ENCODE assay signal across 24 cellular contexts in the genomic region with DNA sequence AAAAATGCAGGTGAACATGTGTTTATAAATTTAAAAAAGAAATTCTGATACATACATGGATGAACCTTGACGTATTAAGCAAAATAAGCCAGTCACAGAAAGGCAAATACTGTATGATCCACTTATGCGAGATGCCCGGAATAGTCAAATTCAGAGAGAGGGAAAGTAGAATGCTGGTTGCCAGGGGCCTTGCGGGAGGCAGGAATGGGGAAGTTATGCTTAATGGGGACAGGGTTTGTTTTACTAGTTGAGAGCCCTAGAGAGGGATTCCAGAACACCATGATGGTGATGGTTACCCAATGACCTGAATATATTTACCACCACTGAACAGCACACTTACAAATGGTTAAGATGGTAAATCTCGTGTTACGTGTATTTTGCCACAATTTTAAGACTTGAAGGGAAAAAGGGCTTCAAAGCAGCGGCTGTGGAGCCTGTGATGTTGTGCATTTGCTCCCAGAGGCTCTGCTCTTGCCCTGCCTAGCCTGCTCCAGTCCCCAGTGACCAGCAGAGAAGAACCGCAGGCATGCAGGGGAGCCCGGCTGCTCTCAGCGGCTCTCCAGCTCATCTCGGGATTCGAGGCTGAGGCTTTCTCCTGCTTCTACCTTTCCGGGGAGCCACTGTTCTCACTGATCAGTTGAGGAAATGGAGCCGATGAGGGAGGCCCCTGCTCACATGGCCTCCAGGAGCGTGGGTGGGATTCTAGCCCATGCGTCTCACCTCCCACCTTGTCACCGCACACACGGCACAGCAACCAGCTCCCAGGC. TPM values are rescaled to one million over a fixed set of nuclear protein-coding genes. Genes with fewer than 3 reads are reported as not detected.
DNase-seq lines count a peak whose midpoint lies in the region; ATAC-seq and TF ChIP-seq lines count a peak whose summit lies in the region.
"Had no signal": no experiment of that assay in that cellular context is flagged by ENCODE, and none has a peak within 500 bp of the region (broad histone marks: within the 10 kb centered on the region; RNA-seq: fewer than 3 reads in every experiment).

No MANE protein-coding gene starts in this region.

- H2BK20ac ChIP-seq in H9 (ENCODE audit: low read depth, low read length, poor library complexity, severe bottlenecking): no peak overlapping the region

- H2BK15ac ChIP-seq in H9 (ENCODE audit: low read depth, low read length): no peak overlapping the region

- H3K14ac ChIP-seq in H9 (ENCODE audit: insufficient read depth, low read length): no peak overlapping the region

- no peak overlapping the region for H2BK120ac ChIP-seq in H9 (ENCODE audit: low read depth, low read length, poor library complexity, severe bottlenecking)

- H3T11ph ChIP-seq in H9 (ENCODE audit: low read length): no peak overlapping the region

- no peak overlapping the region for H4K5ac ChIP-seq in H9 (ENCODE audit: insufficient read length, low read depth, low read length)

- H3K18ac ChIP-seq in H9 (ENCODE audit: insufficient read length, low read depth, low read length): no peak overlapping the region

- H3K36me3 Mint-ChIP-seq in H9 (ENCODE audit: insufficient read depth in 1 of 3, low read depth in 3 of 3): peaks cover 6 to 26% (median 23%) of the 10 kb centered on the region in 3 experiments; a peak in 6 of 7 replicates
- peaks cover 23% of the 10 kb centered on the region for H3K36me3 Mint-ChIP-seq in neural progenitor cell

- no CpG with 5 or more reads among the region's 18 CpGs for WGBS in H9 (ENCODE audit: extremely low coverage, insufficient read length, low lambda C conversion rate)

- no peak overlapping the region for H3K27ac ChIP-seq in H9 (ENCODE audit: insufficient read length, low read depth, low read length)
- H3K27ac ChIP-seq in coronary artery: no peak overlapping the region
- peak overlapping the region; percentile 46 for H3K27ac ChIP-seq in neural progenitor cell
- H3K27ac ChIP-seq: adrenal gland, esophagus muscularis mucosa had no signal

- H3K4me2 ChIP-seq in H9 (ENCODE audit: insufficient read depth, insufficient read length, low read length): no peak overlapping the region
- H3K4me2 ChIP-seq in neural progenitor cell: no peak overlapping the region

- H3K9me3 ChIP-seq in H9 (ENCODE audit: control insufficient read depth, low read depth, low read length) (no peaks in the 10 kb centered on the region), neural progenitor cell (ENCODE audit: low read depth) (no peaks in the 10 kb centered on the region)
- H3K9me3 ChIP-seq: adrenal gland, esophagus muscularis mucosa had no signal

- no peaks in the 10 kb centered on the region for H3F3A ChIP-seq in neural progenitor cell (ENCODE audit: low read depth)

- H3K23ac ChIP-seq in H9 (ENCODE audit: insufficient read length, low read depth, low read length): no peak overlapping the region

- H3K56ac ChIP-seq in H9 (ENCODE audit: insufficient read length, low read depth, low read length): no peak overlapping the region

- H3K4me1 ChIP-seq in H9 (ENCODE audit: insufficient read depth, low read length) (0 out of 2 replicates have a peak, but pooled peaks cover 4% of the 10 kb centered on the region), neural progenitor cell (peaks cover 9% of the 10 kb centered on the region)
- H3K4me1 ChIP-seq: adrenal gland, esophagus muscularis mucosa had no signal

- no peak overlapping the region for H4K91ac ChIP-seq in H9 (ENCODE audit: insufficient read length, low read depth, low read length)

- no peak overlapping the region for H3K4ac ChIP-seq in H9 (ENCODE audit: low read depth, low read length)

- H2BK5ac ChIP-seq in H9 (ENCODE audit: insufficient read length, low read length): no peak overlapping the region

- H3K4me3 Mint-ChIP-seq in H9 (no peak overlapping the region), neural progenitor cell (no peak overlapping the region)
- H3K4me3 Mint-ChIP-seq: brain; CD8-positive, alpha-beta T cell; nephron had no signal

- no peaks in the 10 kb centered on the region for H3K23me2 ChIP-seq in H9 (ENCODE audit: insufficient read length, low read depth, low read length, poor library complexity, severe bottlenecking)

- H3K79me2 ChIP-seq in H9 (ENCODE audit: insufficient read depth, low read length) (no peaks in the 10 kb centered on the region), neural progenitor cell (ENCODE audit: low read depth) (no peaks in the 10 kb centered on the region)

- H3K9me3 Mint-ChIP-seq in H9 (no peaks in the 10 kb centered on the region; a peak in 1 of 5 replicates), neural progenitor cell (no peaks in the 10 kb centered on the region)
- H3K9me3 Mint-ChIP-seq: brain; CD8-positive, alpha-beta T cell; nephron had no signal

- H2AK5ac ChIP-seq in H9 (ENCODE audit: insufficient read length, low read length): no peak overlapping the region

- H2BK12ac ChIP-seq in H9 (ENCODE audit: insufficient read length, low read depth, low read length): no peak overlapping the region

- H3K9ac ChIP-seq in H9 (ENCODE audit: extremely low read depth, insufficient read length, low read length) (no peak overlapping the region), neural progenitor cell (no peak overlapping the region)

- H3K4me3 ChIP-seq in coronary artery (no peak overlapping the region), neural progenitor cell (no peak overlapping the region)
- H3K4me3 ChIP-seq: adrenal gland, esophagus muscularis mucosa had no signal

- H4K8ac ChIP-seq in H9 (replicated peaks; ENCODE audit: insufficient read length, low read depth, low read length): no peak overlapping the region

- H3K27me3 Mint-ChIP-seq in H9 (ENCODE audit: low read depth): peaks cover 1% of the 10 kb centered on the region; the same call in 1 of the 2 replicates
- peaks cover 4% of the 10 kb centered on the region for H3K27me3 Mint-ChIP-seq in neural progenitor cell (ENCODE audit: insufficient read depth, low read depth)
- H3K27me3 Mint-ChIP-seq: brain had no signal

- ATAC-seq in GM21737 (IDR thresholded peaks at IDR 0.05; ENCODE audit: unreplicated experiment): no peak
- ATAC-seq in HG03565 (IDR thresholded peaks at IDR 0.05; ENCODE audit: unreplicated experiment): no peak
- ATAC-seq: CD8-positive, alpha-beta T cell had no signal

- TF ChIP-seq CTCF in H9 (conservative IDR thresholded peaks at IDR 0.05) (no peak), coronary artery (IDR thresholded peaks at IDR 0.05) (no peak), neural progenitor cell (IDR thresholded peaks at IDR 0.05) (no peak)

- peak overlapping the region in 2 of 3 experiments; percentile 56 to 91; a peak in 4 of 7 replicates for H3K27ac Mint-ChIP-seq in H9
- no peak overlapping the region for H3K27ac Mint-ChIP-seq in neural progenitor cell

- H3K4me1 Mint-ChIP-seq in H9 (peaks cover 29 to 34% of the 10 kb centered on the region in 2 experiments), neural progenitor cell (peaks cover 15% of the 10 kb centered on the region)
- H3K4me1 Mint-ChIP-seq: brain, nephron had no signal

- H3K36me3 ChIP-seq in neural progenitor cell: no peaks in the 10 kb centered on the region

- H3K27me3 ChIP-seq in H9 (ENCODE audit: insufficient read depth, low read length) (no peaks in the 10 kb centered on the region), neural progenitor cell (no peaks in the 10 kb centered on the region)
- H3K27me3 ChIP-seq: adrenal gland had no signal

- H3K79me1 ChIP-seq in H9 (ENCODE audit: insufficient read depth, low read depth, low read length, poor library complexity, severe bottlenecking): no peaks in the 10 kb centered on the region

- no peak overlapping the region for H2AFZ ChIP-seq in H9 (ENCODE audit: low read length)
- no peak overlapping the region for H2AFZ ChIP-seq in neural progenitor cell (replicated peaks)

- DNase-seq in NCI-H510A treated with DMSO at 0.1 percent for 48 hours (lab: John Stamatoyannopoulos, UW) (peak; percentile 41), NCI-H510A (lab: John Stamatoyannopoulos, UW) (no peak), H9 (no peak), coronary artery (ENCODE audit: low spot score) (peak; percentile 11), neural progenitor cell (ENCODE audit: low spot score) (no peak), epidermal melanocyte (ENCODE audit: insufficient read length, low spot score) (no peak)
- DNase-seq: activated CD4-positive, alpha-beta T cell treated with anti-CD3 and anti-CD28 coated beads, Interleukin-2, amount 50 U/mL, for 4 hours; activated CD4-positive, CD25-positive, alpha-beta regulatory T cell; activated gamma-delta T cell; adrenal gland; CD8-positive, alpha-beta T cell; effector CD8-positive, alpha-beta T cell; foreskin melanocyte; GDM1; GOT3; Kasumi-1; NCI-H1694 treated with DMSO at 0.1 percent for 48 hours; NCI-H526 treated with DMSO at 0.1 percent for 48 hours; T-helper 9 cell had no signal

- H4K20me1 ChIP-seq in H9 (ENCODE audit: control insufficient read depth, insufficient read depth, insufficient read length): no peaks in the 10 kb centered on the region
- peaks cover 4% of the 10 kb centered on the region for H4K20me1 ChIP-seq in neural progenitor cell (ENCODE audit: low read depth)

RNA-seq across cellular contexts. Expression of gene TFCP2L1, which starts 51.7 kb away (rescaled TPM):
- total RNA-seq in H9 (2021) (1.8 and 1.9 TPM in 2 replicates), neural progenitor cell (ENCODE audit: low replicate concordance) (0.04 and 0.06 TPM in 2 replicates)

Comparison
In these comparisons a context has a peak if more than half of its experiments do, and no peak if none do; other contexts are left out.
1. DNase-seq: peak in NCI-H510A treated with DMSO at 0.1 percent for 48 hours (single experiment) and coronary artery (single experiment); none in NCI-H510A (single experiment), H9 (single experiment), neural progenitor cell (single experiment) and epidermal melanocyte (single experiment).